In genomic region chr6:155177369-155177961, GRCh38 we compare ENCODE assay signal across 8 cellular contexts.
DNase-seq lines count a peak whose midpoint lies in the region; ATAC-seq and TF ChIP-seq lines count a peak whose summit lies in the region.

No MANE protein-coding gene starts in this region.

- peaks cover 5% of the 10 kb centered on the region for H3K4me1 ChIP-seq in mucosa of descending colon (ENCODE audit: low read depth)

- H3K36me3 ChIP-seq in SK-N-MC (ENCODE audit: insufficient read depth, low read length) (no peaks in the 10 kb centered on the region), mucosa of descending colon (ENCODE audit: low read depth) (no peaks in the 10 kb centered on the region)

- intact Hi-C loops in mucosa of descending colon (cut with DNase I, micrococcal nuclease): loop anchor here (5.0 to 10.0 kb wide), 3 partner anchors 70 to 243 kb away; no protein-coding TSS in a partner anchor

- no peak overlapping the region for H3K4me3 ChIP-seq in AG10803 (ENCODE audit: low read length)
- no peak overlapping the region for H3K4me3 ChIP-seq in SK-N-MC
- H3K4me3 ChIP-seq in mucosa of descending colon: no peak overlapping the region

- DNase-seq in AG10803 (ENCODE audit: low read depth) (peak; percentile 73), NCI-H1048 (lab: John Stamatoyannopoulos, UW) (peak; percentile 32), SK-N-MC (ENCODE audit: low read depth, low spot score) (peak; percentile 89), mucosa of descending colon (peak in 1 of 3 donors; percentile 91)
- peak; percentile 45 for DNase-seq in effector CD4-positive, alpha-beta T cell

- no peak overlapping the region for H3K9ac ChIP-seq in SK-N-MC (ENCODE audit: insufficient read length)

- 0 out of 2 replicates have a peak overlapping the region, but pooled peaks have one; percentile 3 for H3K27ac ChIP-seq in SK-N-MC

- TF ChIP-seq CTCF in AG10803 (conservative IDR thresholded peaks at IDR 0.05; ENCODE audit: low read length) (peak; percentile 79), GM12872 (IDR thresholded peaks at IDR 0.05; ENCODE audit: insufficient read depth, low read depth, low read length) (peak; percentile 57; the same call in 2 of the 3 replicates), mucosa of descending colon (IDR thresholded peaks at IDR 0.05) (peak; percentile 53)

- ATAC-seq in mucosa of descending colon: peak; percentile 39
- no peak for ATAC-seq in HG03460 (IDR thresholded peaks at IDR 0.05; ENCODE audit: unreplicated experiment)
- no peak for ATAC-seq in GM21723 (IDR thresholded peaks at IDR 0.05; ENCODE audit: unreplicated experiment)

- no peaks in the 10 kb centered on the region for H3K9me3 ChIP-seq in SK-N-MC (ENCODE audit: low read depth, low read length)
- H3K9me3 ChIP-seq in mucosa of descending colon: no peaks in the 10 kb centered on the region
